ENCODE assay signal across 9 cellular contexts in genomic region chr4:65669008-65669971, GRCh38. TPM values are rescaled to one million over a fixed set of nuclear protein-coding genes. Genes with fewer than 3 reads are reported as not detected.
DNase-seq lines count a peak whose midpoint lies in the region; ATAC-seq and TF ChIP-seq lines count a peak whose summit lies in the region.
"Had no signal": no experiment of that assay in that cellular context is flagged by ENCODE, and none has a peak within 500 bp of the region (broad histone marks: within the 10 kb centered on the region; RNA-seq: fewer than 3 reads in every experiment).

No MANE protein-coding gene starts in this region.

- H3K27me3 ChIP-seq in SJCRH30 = no peaks in the 10 kb centered on the region
- H3K27me3 ChIP-seq in prostate gland (replicated peaks; ENCODE audit: insufficient read depth) = no peaks in the 10 kb centered on the region

- TF ChIP-seq CTCF in prostate gland (IDR thresholded peaks at IDR 0.05) = no peak

- peak overlapping the region; percentile 70 for H3K27ac ChIP-seq in SJCRH30
- peak overlapping the region; percentile 75 to 84 for H3K27ac ChIP-seq in prostate gland

- no peak for TF ChIP-seq POLR2A in prostate gland (IDR thresholded peaks at IDR 0.05)

- WGBS in prostate gland = 4% methylated on average over 59 of the region's 59 CpGs

- intact Hi-C loops in Right ventricle myocardium superior (cut with DNase I) (no loop called here), prostate gland (cut with DNase I) (no loop called here)

- DNase-seq in EL (peak; percentile 15), SJCRH30 (peak; percentile 52 to 65), Right ventricle myocardium superior (no peak), prostate gland (ENCODE audit: low spot score) (no peak)
- DNase-seq in stimulated activated naive CD4-positive, alpha-beta T cell treated with Interleukin-2 at 50 U/mL for 16 hours (lab: John Stamatoyannopoulos, UW) = no peak
- no peak for DNase-seq in activated CD4-positive, alpha-beta T cell treated with anti-CD3 and anti-CD28 coated beads for 4 hours
- DNase-seq in activated T-cell treated with anti-CD3 and anti-CD28 coated beads, Interleukin-2, amount 50 U/mL, for 1 hour = no peak

- ATAC-seq in Right ventricle myocardium superior (ENCODE audit: poor library complexity) = peak; percentile 11
- no peak for ATAC-seq in HG03039 (IDR thresholded peaks at IDR 0.05; ENCODE audit: unreplicated experiment)

- H3K4me3 ChIP-seq in SJCRH30 = peak overlapping the region; percentile 64
- H3K4me3 ChIP-seq in prostate gland = peak overlapping the region; percentile 34 to 53
- H3K4me3 ChIP-seq: GM12878 had no signal

- no peaks in the 10 kb centered on the region for H3K36me3 ChIP-seq in SJCRH30
- no peaks in the 10 kb centered on the region for H3K36me3 ChIP-seq in prostate gland

- H3K9me3 ChIP-seq in SJCRH30 (replicated peaks) (no peaks in the 10 kb centered on the region), prostate gland (no peaks in the 10 kb centered on the region)

- H3K4me1 ChIP-seq in SJCRH30 = no peaks in the 10 kb centered on the region; the same call in 1 of the 2 replicates
- H3K4me1 ChIP-seq in prostate gland (replicated peaks) = no peaks in the 10 kb centered on the region

RNA-seq across cellular contexts. Expression of gene EPHA5, which starts 1.0 kb away (rescaled TPM):
- 7.8 and 8.7 TPM in 2 replicates for total RNA-seq in SJCRH30 (2014; rRNA removed; shearing (Covaris generic))
- total RNA-seq in Right ventricle myocardium superior (0.13 TPM), prostate gland (10 to 100 TPM in 1 of 2 donors, 1 to 10 TPM in 1; 2.2 to 11.0 TPM)
- total RNA-seq: GM12878 had no signal

Comparison
In these comparisons a context has a peak if more than half of its experiments do, and no peak if none do; other contexts are left out.
1. DNase-seq: peak in EL (single experiment) and SJCRH30 (2 of 2); none in Right ventricle myocardium superior (single experiment), prostate gland (single experiment), stimulated activated naive CD4-positive, alpha-beta T cell treated with Interleukin-2 at 50 U/mL for 16 hours (single experiment), activated CD4-positive, alpha-beta T cell treated with anti-CD3 and anti-CD28 coated beads for 4 hours (0 of 2) and activated T-cell treated with anti-CD3 and anti-CD28 coated beads, Interleukin-2, amount 50 U/mL, for 1 hour (single experiment).